In genomic region chr5:163459888-163460561, GRCh38 we compare ENCODE assay signal across 8 cellular contexts. TPM values are rescaled to one million over a fixed set of nuclear protein-coding genes. Genes with fewer than 3 reads are reported as not detected.
A peak's percentile ranks its signal among the peaks of the same experiment; 100 is the strongest.
DNase-seq lines count a peak whose midpoint lies in the region; ATAC-seq and TF ChIP-seq lines count a peak whose summit lies in the region.

A gene with protein sequence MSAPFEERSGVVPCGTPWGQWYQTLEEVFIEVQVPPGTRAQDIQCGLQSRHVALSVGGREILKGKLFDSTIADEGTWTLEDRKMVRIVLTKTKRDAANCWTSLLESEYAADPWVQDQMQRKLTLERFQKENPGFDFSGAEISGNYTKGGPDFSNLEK (minus strand): TSS chr5:163460102. CDS start chr5:163460050, 52 bp downstream.

- POLR2A ChIA-PET in CD4-positive, alpha-beta memory T cell (lab: Charles Lee; ENCODE audit: partially characterized antibody): interaction anchor here (0.6 to 7.0 kb wide), 12 partner anchors 8 to 62 kb away, joined by 3 to 257 read pairs (median 6); partner anchors contain the start of genes CCNG1 and MAT2B
- POLR2A ChIA-PET in activated CD4-positive, alpha-beta memory T cell treated with anti-CD3 and anti-CD28 coated beads, Interleukin-2, amount 10 ng/mL, durations not matched to agents 7 days and 5 days (lab: Charles Lee): interaction anchor here (1.0 to 9.6 kb wide), 17 partner anchors 11 to 52 kb away, joined by 3 to 418 read pairs (median 8); partner anchors contain the start of genes CCNG1 and MAT2B

- H3K9me3 ChIP-seq in CD4-positive, alpha-beta memory T cell (ENCODE audit: control insufficient read depth in 1 of 2, low read length in 2 of 2): no peaks in the 10 kb centered on the region
- no peaks in the 10 kb centered on the region for H3K9me3 ChIP-seq in duodenal mucosa (ENCODE audit: control insufficient read depth in 1 of 2, low read length in 2 of 2)

- CTCF ChIA-PET in CD4-positive, alpha-beta memory T cell (lab: Charles Lee; ENCODE audit: partially characterized antibody): interaction anchor here (0.7 to 6.4 kb wide), 13 partner anchors 8 to 52 kb away, joined by 3 to 63 read pairs (median 4); partner anchors contain the start of genes CCNG1 and MAT2B
- CTCF ChIA-PET in activated CD4-positive, alpha-beta memory T cell treated with anti-CD3 and anti-CD28 coated beads, Interleukin-2, amount 10 ng/mL, durations not matched to agents 7 days and 5 days (lab: Charles Lee): interaction anchor here (1.2 to 5.7 kb wide), 8 partner anchors 9 to 52 kb away, joined by 4 to 63 read pairs (median 16); partner anchors contain the start of genes CCNG1 and MAT2B

- H3K4me3 ChIP-seq in CD4-positive, alpha-beta memory T cell (ENCODE audit: low read length in 2 of 2): peak within 1 kb of the TSS; percentile 68 to 99
- H3K4me3 ChIP-seq in duodenal mucosa (ENCODE audit: low read depth in 1 of 2, low read length in 2 of 2) (peak within 1 kb of the TSS; percentile 87 to 95), lower leg skin (ENCODE audit: low read depth, poor library complexity, severe bottlenecking) (peak within 1 kb of the TSS; percentile 58)

- peak within 1 kb of the TSS; percentile 96 for H3K27ac ChIP-seq in CD4-positive, alpha-beta memory T cell (ENCODE audit: low read depth, low read length)
- H3K27ac ChIP-seq in duodenal mucosa (ENCODE audit: low read depth, low read length): peak within 1 kb of the TSS; percentile 98

- H3K4me1 ChIP-seq in CD4-positive, alpha-beta memory T cell (ENCODE audit: insufficient read depth, low read length): peaks cover 50% of the 10 kb centered on the region
- H3K4me1 ChIP-seq in duodenal mucosa (ENCODE audit: control insufficient read depth in 1 of 2, insufficient read depth in 2 of 2, low read length in 2 of 2): peaks cover 12 to 30% of the 10 kb centered on the region in 2 donors

- H3K36me3 Mint-ChIP-seq in CD4-positive, alpha-beta memory T cell: peaks cover 13 to 19% of the 10 kb centered on the region in 2 donors
- peaks cover 63% of the 10 kb centered on the region for H3K36me3 Mint-ChIP-seq in activated CD4-positive, alpha-beta memory T cell treated with anti-CD3 and anti-CD28 coated beads, Interleukin-2, amount 10 ng/mL, durations not matched to agents 7 days and 5 days (ENCODE audit: low read depth)

- TF ChIP-seq CTCF in lower leg skin (IDR thresholded peaks at IDR 0.05): no peak

- ATAC-seq in GM19438 (IDR thresholded peaks at IDR 0.05; ENCODE audit: low read depth, unreplicated experiment): peak; percentile 74
- peak; percentile 59 for ATAC-seq in HG03575 (IDR thresholded peaks at IDR 0.05; ENCODE audit: extremely low read depth, insufficient number of reproducible peaks, low FRiP score, unreplicated experiment)

- H3K9ac ChIP-seq in duodenal mucosa (ENCODE audit: low read depth in 1 of 2, low read length in 2 of 2): peak within 1 kb of the TSS; percentile 90 to 91

- TF ChIP-seq POLR2A in lower leg skin (IDR thresholded peaks at IDR 0.05): peak in 1 of 2 donors; percentile 21

- H3K36me3 ChIP-seq in CD4-positive, alpha-beta memory T cell (ENCODE audit: insufficient read depth, low read length): peaks cover 4% of the 10 kb centered on the region
- peaks cover 0 to 4% of the 10 kb centered on the region in 2 donors for H3K36me3 ChIP-seq in duodenal mucosa (ENCODE audit: control insufficient read depth in 1 of 2, insufficient read depth in 2 of 2, low read length in 2 of 2)

- H3K27ac Mint-ChIP-seq in CD4-positive, alpha-beta memory T cell: peak within 1 kb of the TSS; percentile 98 to 100 (median 99)
- peak within 1 kb of the TSS; percentile 98 for H3K27ac Mint-ChIP-seq in activated CD4-positive, alpha-beta memory T cell treated with anti-CD3 and anti-CD28 coated beads, Interleukin-2, amount 10 ng/mL, durations not matched to agents 7 days and 5 days

- H3K27me3 ChIP-seq in CD4-positive, alpha-beta memory T cell (ENCODE audit: insufficient read depth, low read length): no peaks in the 10 kb centered on the region
- H3K27me3 ChIP-seq in duodenal mucosa (ENCODE audit: control insufficient read depth in 1 of 2, insufficient read depth in 2 of 2, low read length in 2 of 2): no peaks in the 10 kb centered on the region

- peak within 1 kb of the TSS; percentile 94 to 99 (median 96) for H3K4me3 Mint-ChIP-seq in CD4-positive, alpha-beta memory T cell
- peak within 1 kb of the TSS; percentile 80 for H3K4me3 Mint-ChIP-seq in activated CD4-positive, alpha-beta memory T cell treated with anti-CD3 and anti-CD28 coated beads, Interleukin-2, amount 10 ng/mL, durations not matched to agents 7 days and 5 days

- no peaks in the 10 kb centered on the region for H3K27me3 Mint-ChIP-seq in CD4-positive, alpha-beta memory T cell
- H3K27me3 Mint-ChIP-seq in activated CD4-positive, alpha-beta memory T cell treated with anti-CD3 and anti-CD28 coated beads, Interleukin-2, amount 10 ng/mL, durations not matched to agents 7 days and 5 days: no peaks in the 10 kb centered on the region

- WGBS in lower leg skin, 2 donors: 1% methylated on average over 49 to 53 of the region's 53 CpGs

- peaks cover 0 to 5% (median 0%) of the 10 kb centered on the region in 8 donors for H3K9me3 Mint-ChIP-seq in CD4-positive, alpha-beta memory T cell
- no peaks in the 10 kb centered on the region for H3K9me3 Mint-ChIP-seq in activated CD4-positive, alpha-beta memory T cell treated with anti-CD3 and anti-CD28 coated beads, Interleukin-2, amount 10 ng/mL, durations not matched to agents 7 days and 5 days

- intact Hi-C loops in CD4-positive, alpha-beta memory T cell (cut with micrococcal nuclease): loop anchor here (1.0 kb wide), 2 partner anchors 23 to 45 kb away; partner anchors contain the start of genes CCNG1 and MAT2B
- intact Hi-C loops in lower leg skin (cut with DNase I; ENCODE audit: low total_unique reads): no loop called here

- peak; percentile 97 to 99 (median 98) for DNase-seq in CD4-positive, alpha-beta memory T cell
- DNase-seq in NCI-H82 treated with DMSO at 0.1 percent for 48 hours (lab: John Stamatoyannopoulos, UW; ENCODE audit: unreplicated experiment) (peak; percentile 91), lower leg skin (ENCODE audit: low spot score in 2 of 2) (peak; percentile 97 to 98)
- peak; percentile 95 for DNase-seq in activated CD4-positive, alpha-beta memory T cell treated with anti-CD3 and anti-CD28 coated beads, Interleukin-2, amount 10 ng/mL, durations not matched to agents 7 days and 5 days
- peak; percentile 90 for DNase-seq in stimulated activated CD4-positive, alpha-beta T cell treated with anti-CD3 and anti-CD28 coated beads, Interleukin-4, amount 100 ng/mL, for 48 hours (ENCODE audit: low read depth in 2 of 2)

- H3K4me1 Mint-ChIP-seq in CD4-positive, alpha-beta memory T cell: peaks cover 25 to 62% (median 44%) of the 10 kb centered on the region in 4 donors
- peaks cover 51% of the 10 kb centered on the region for H3K4me1 Mint-ChIP-seq in activated CD4-positive, alpha-beta memory T cell treated with anti-CD3 and anti-CD28 coated beads, Interleukin-2, amount 10 ng/mL, durations not matched to agents 7 days and 5 days

RNA-seq across cellular contexts. Expression of the gene that starts here (rescaled TPM):
- 10 to 100 TPM; 26.0 to 26.4 TPM for total RNA-seq in CD4-positive, alpha-beta memory T cell
- 10 to 100 TPM; 61.5 to 62.0 TPM for polyA plus RNA-seq in CD4-positive, alpha-beta memory T cell
- 10 to 100 TPM; 36.0 to 39.3 TPM for total RNA-seq in activated CD4-positive, alpha-beta memory T cell treated with anti-CD3 and anti-CD28 coated beads, Interleukin-2, amount 10 ng/mL, durations not matched to agents 7 days and 5 days
- 1 to 10 TPM; 3.1 to 8.5 (median 6.7) TPM for total RNA-seq in lower leg skin

Comparison
In these comparisons a context has a peak if more than half of its experiments do, and no peak if none do; other contexts are left out.
1. Peak in every context shown above with its lines: DNase-seq, ATAC-seq, H3K4me3 ChIP-seq and H3K27ac ChIP-seq.